Comparison of ENCODE assay signal across 8 cellular contexts in the genomic region with DNA sequence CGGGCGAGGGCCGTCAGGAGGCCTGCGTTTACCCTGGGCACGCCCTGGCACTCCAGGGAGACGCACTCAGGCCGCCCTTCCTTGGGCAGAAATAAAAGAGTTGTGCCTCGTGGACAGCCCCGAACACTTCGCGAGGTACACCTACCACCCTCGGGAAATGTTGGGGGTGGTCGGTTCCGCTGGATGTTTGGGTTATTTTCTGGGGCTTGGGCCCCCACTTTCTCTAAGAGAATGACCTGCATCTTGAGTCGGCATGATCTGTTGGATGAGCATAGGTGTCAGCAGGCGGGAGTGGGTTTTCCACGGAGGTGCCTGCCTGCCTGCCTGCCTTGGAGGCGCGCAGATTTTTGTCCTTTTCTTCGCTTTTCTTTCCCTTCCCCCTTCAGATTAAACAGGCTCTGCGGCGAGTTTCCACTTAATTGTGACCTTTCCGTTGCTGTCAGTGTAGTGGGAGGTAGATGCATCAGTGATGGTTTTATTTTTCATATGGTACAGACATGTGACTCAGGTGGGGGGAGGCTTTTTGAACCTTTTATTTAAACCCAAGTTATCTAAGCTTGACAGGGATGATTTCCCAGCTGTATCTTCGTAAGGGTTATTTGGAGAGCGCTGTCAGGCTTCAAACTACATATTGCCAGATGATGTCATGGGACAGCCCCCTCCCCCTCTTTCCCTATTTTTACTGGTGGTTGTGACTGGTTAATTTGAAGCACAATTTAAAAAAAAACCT. TPM values are rescaled to one million over a fixed set of nuclear protein-coding genes. Genes with fewer than 3 reads are reported as not detected.
DNase-seq lines count a peak whose midpoint lies in the region; ATAC-seq and TF ChIP-seq lines count a peak whose summit lies in the region.

No MANE protein-coding gene starts in this region.

- 4% methylated on average over 25 of the region's 25 CpGs for WGBS in hepatocyte (ENCODE audit: low lambda C conversion rate, missing lambda C conversion rate)

- H3K9ac ChIP-seq in rectal smooth muscle tissue (ENCODE audit: low read length), result peak overlapping the region; percentile 90

- peak overlapping the region; percentile 100 for H3K27ac ChIP-seq in hepatocyte
- H3K27ac ChIP-seq in rectal smooth muscle tissue (ENCODE audit: low read depth, low read length), result peak overlapping the region; percentile 99

- peak overlapping the region; percentile 87 for H2AFZ ChIP-seq in hepatocyte

- peaks cover 5% of the 10 kb centered on the region for H3K4me1 ChIP-seq in hepatocyte (ENCODE audit: insufficient read depth)
- H3K4me1 ChIP-seq in rectal smooth muscle tissue (ENCODE audit: control insufficient read depth, insufficient read depth, low read length), result peaks cover 3% of the 10 kb centered on the region

- peak overlapping the region; percentile 90 for H3K4me3 Mint-ChIP-seq in activated naive CD8-positive, alpha-beta T cell

- peaks cover 53% of the 10 kb centered on the region for H3K79me2 ChIP-seq in hepatocyte

- H3K4me3 ChIP-seq in hepatocyte (peak overlapping the region; percentile 90), rectal smooth muscle tissue (ENCODE audit: low read length) (peak overlapping the region; percentile 85)

- no peaks in the 10 kb centered on the region for H3K9me2 ChIP-seq in hepatocyte (replicated peaks; ENCODE audit: insufficient read depth)

- peaks cover 20% of the 10 kb centered on the region for H3K4me1 Mint-ChIP-seq in activated naive CD8-positive, alpha-beta T cell (ENCODE audit: low read depth)

- TF ChIP-seq CTCF in hepatocyte (IDR thresholded peaks at IDR 0.05; ENCODE audit: poor library complexity), result no peak

- H3K27me3 Mint-ChIP-seq in activated naive CD8-positive, alpha-beta T cell, result peaks cover 2% of the 10 kb centered on the region

- H3K36me3 Mint-ChIP-seq in activated naive CD8-positive, alpha-beta T cell, result no peaks in the 10 kb centered on the region

- H4K20me1 ChIP-seq in hepatocyte (ENCODE audit: insufficient read depth, poor library complexity, severe bottlenecking), result no peaks in the 10 kb centered on the region

- H3K36me3 ChIP-seq in hepatocyte (replicated peaks; ENCODE audit: insufficient read depth, low read depth) (no peaks in the 10 kb centered on the region), rectal smooth muscle tissue (ENCODE audit: control insufficient read depth, insufficient read depth, low read length) (no peaks in the 10 kb centered on the region)

- H3K9me3 ChIP-seq in hepatocyte (ENCODE audit: low read depth), result no peaks in the 10 kb centered on the region

- no peaks in the 10 kb centered on the region for H3K9me3 Mint-ChIP-seq in activated naive CD8-positive, alpha-beta T cell (ENCODE audit: low read depth)

- H3K27ac Mint-ChIP-seq in activated naive CD8-positive, alpha-beta T cell, result peak overlapping the region; percentile 95

- H3K27me3 ChIP-seq in hepatocyte (no peaks in the 10 kb centered on the region), rectal smooth muscle tissue (ENCODE audit: control insufficient read depth, insufficient read depth, low read length) (no peaks in the 10 kb centered on the region)

- peak overlapping the region; percentile 82 for H3K4me2 ChIP-seq in hepatocyte

- peak; percentile 61 for DNase-seq in DMS53 (lab: John Stamatoyannopoulos, UW)
- no peak for DNase-seq in DMS53 treated with DMSO at 0.1 percent for 48 hours (lab: John Stamatoyannopoulos, UW; ENCODE audit: unreplicated experiment)
- DNase-seq in NCI-H345 (lab: John Stamatoyannopoulos, UW), result peak; percentile 41
- DNase-seq in hepatocyte (ENCODE audit: low spot score), result peak; percentile 38
- DNase-seq in mesenteric fat pad (ENCODE audit: low spot score), result no peak

- ATAC-seq in HG02571 (IDR thresholded peaks at IDR 0.05; ENCODE audit: unreplicated experiment), result no peak

RNA-seq across cellular contexts. Expression of gene HECTD2, which starts 0.7 kb away (rescaled TPM):
- total RNA-seq in hepatocyte (19.7 and 25.0 TPM in 2 replicates), mesenteric fat pad (10.5 TPM)
- polyA plus RNA-seq in hepatocyte, result 9.0 TPM in 2 replicates

Comparison
In these comparisons a context has a peak if more than half of its experiments do, and no peak if none do; other contexts are left out.
1. DNase-seq: peak in DMS53 (single experiment), NCI-H345 (single experiment) and hepatocyte (single experiment); none in DMS53 treated with DMSO at 0.1 percent for 48 hours (single experiment) and mesenteric fat pad (single experiment).